In genomic region chr1:174883361-174883760, GRCh38 we compare ENCODE assay signal across 11 cellular contexts.
DNase-seq lines count a peak whose midpoint lies in the region; ATAC-seq and TF ChIP-seq lines count a peak whose summit lies in the region.
"Had no signal": no experiment of that assay in that cellular context is flagged by ENCODE, and none has a peak within 500 bp of the region (broad histone marks: within the 10 kb centered on the region; RNA-seq: fewer than 3 reads in every experiment).

No MANE protein-coding gene starts in this region.

- peak; percentile 9 for DNase-seq in AG04449 (ENCODE audit: low read depth, low spot score)
- peak; percentile 23 for DNase-seq in GM04503 (ENCODE audit: low read depth)
- no peak for DNase-seq in RWPE2 (ENCODE audit: low spot score)
- peak; percentile 54 for DNase-seq in fibroblast of peridontal ligament (ENCODE audit: extremely low read depth)
- DNase-seq in stimulated activated CD4-positive, alpha-beta T cell treated with anti-CD3 and anti-CD28 coated beads, Interleukin-4, amount 100 ng/mL, for 4 hours = no peak
- no peak for DNase-seq in T-helper 1 cell
- no peak for DNase-seq in aorta
- DNase-seq: GF-D8; NCI-H1694; stimulated activated CD8-positive, alpha-beta memory T cell treated with anti-CD3 and anti-CD28 coated beads, Interleukin-4, amount 100 ng/mL, for 48 hours had no signal

- H3K36me3 ChIP-seq in RWPE2 (ENCODE audit: low read depth) (no peaks in the 10 kb centered on the region), aorta (ENCODE audit: control insufficient read depth in 1 of 2, insufficient read depth in 2 of 2, low read length in 1 of 2) (no peaks in the 10 kb centered on the region)

- no peak for TF ChIP-seq CTCF in AG04449 (IDR thresholded peaks at IDR 0.05; ENCODE audit: insufficient read depth, low read length, missing control alignments)
- TF ChIP-seq CTCF in RWPE2 (IDR thresholded peaks at IDR 0.05; ENCODE audit: poor library complexity, severe bottlenecking) = no peak

- 99 to 100% methylated on average over 1 of the region's 1 CpG for WGBS in aorta, 2 donors

- POLR2A ChIA-PET in AG04449 (lab: Yijun Ruan, JAX) = no interaction called here

- CTCF ChIA-PET in AG04449 (lab: Yijun Ruan, JAX) = interaction anchor here (0.9 to 1.0 kb wide), 2 partner anchors 9 to 100 kb away, joined by 3 to 4 read pairs; no protein-coding TSS in a partner anchor

- ATAC-seq in RWPE2 (ENCODE audit: low read depth) = peak; percentile 68
- ATAC-seq in HG02973 (IDR thresholded peaks at IDR 0.05; ENCODE audit: unreplicated experiment) = no peak
- ATAC-seq in aorta (ENCODE audit: low FRiP score) = no peak

- H3K27ac ChIP-seq in RWPE2 (ENCODE audit: poor library complexity, severe bottlenecking) = no peak overlapping the region
- no peak overlapping the region for H3K27ac ChIP-seq in aorta (ENCODE audit: low read depth in 1 of 2, low read length in 2 of 2)

- no peaks in the 10 kb centered on the region for H3K4me1 ChIP-seq in RWPE2 (ENCODE audit: insufficient read depth, poor library complexity, severe bottlenecking)
- H3K4me1 ChIP-seq in aorta (ENCODE audit: control insufficient read depth in 1 of 2, insufficient read depth in 2 of 2, low read length in 2 of 2) = no peaks in the 10 kb centered on the region

- H3K9me3 ChIP-seq in RWPE2 (ENCODE audit: severe bottlenecking) (peaks cover 1% of the 10 kb centered on the region), aorta (ENCODE audit: control insufficient read depth, low read length) (no peaks in the 10 kb centered on the region)

- H3K27me3 ChIP-seq in RWPE2 (ENCODE audit: insufficient read depth, poor library complexity, severe bottlenecking) (no peaks in the 10 kb centered on the region), aorta (ENCODE audit: control insufficient read depth in 1 of 2, insufficient read depth in 2 of 2, low read length in 1 of 2) (no peaks in the 10 kb centered on the region)

- no peak overlapping the region for H3K4me3 ChIP-seq in AG04449 (ENCODE audit: low read depth, low read length)
- H3K4me3 ChIP-seq in RWPE2 (ENCODE audit: severe bottlenecking) = no peak overlapping the region
- no peak overlapping the region for H3K4me3 ChIP-seq in aorta (ENCODE audit: low read length in 2 of 2)

- intact Hi-C loops in aorta (cut with DNase I) = no loop called here

Comparison
In these comparisons a context has a peak if more than half of its experiments do, and no peak if none do; other contexts are left out.
1. DNase-seq: peak in AG04449 (single experiment), GM04503 (single experiment) and fibroblast of peridontal ligament (single experiment); none in RWPE2 (single experiment), stimulated activated CD4-positive, alpha-beta T cell treated with anti-CD3 and anti-CD28 coated beads, Interleukin-4, amount 100 ng/mL, for 4 hours (0 of 2), T-helper 1 cell (0 of 5) and aorta (0 of 2).